9 cellular contexts compared by ENCODE assay signal in genomic region chr15:31397851-31398661, GRCh38.
DNase-seq lines count a peak whose midpoint lies in the region; ATAC-seq and TF ChIP-seq lines count a peak whose summit lies in the region.
"Had no signal": no experiment of that assay in that cellular context is flagged by ENCODE, and none has a peak within 500 bp of the region (broad histone marks: within the 10 kb centered on the region; RNA-seq: fewer than 3 reads in every experiment).

No MANE protein-coding gene starts in this region.

- no peak overlapping the region for H3K23ac ChIP-seq in mesendoderm (ENCODE audit: low read length)

- peak overlapping the region in 1 of 5 experiments; percentile 6 for H3K4me3 Mint-ChIP-seq in brain

- H3K9me3 Mint-ChIP-seq in brain = peaks cover 0 to 11% (median 0%) of the 10 kb centered on the region in 5 experiments
- H3K9me3 Mint-ChIP-seq: IgD-negative memory B cell had no signal

- H3K27ac Mint-ChIP-seq in brain = peak overlapping the region in 3 of 5 experiments; percentile 50 to 80 (median 67)
- H3K27ac Mint-ChIP-seq: IgD-negative memory B cell had no signal

- peak overlapping the region; percentile 51 for H3K9ac ChIP-seq in mesendoderm (ENCODE audit: low read length)

- H3K4me1 ChIP-seq in ACC112 (ENCODE audit: control insufficient read depth, insufficient read depth, low read length, unreplicated experiment) (peaks cover 61% of the 10 kb centered on the region), mesendoderm (ENCODE audit: control insufficient read depth, low read depth, low read length) (peaks cover 4% of the 10 kb centered on the region)

- H3K79me2 ChIP-seq in ACC112 (ENCODE audit: control insufficient read depth, insufficient read depth, low read length, unreplicated experiment) (no peaks in the 10 kb centered on the region), mesendoderm (ENCODE audit: control insufficient read depth, insufficient read depth, low read length) (no peaks in the 10 kb centered on the region)

- ATAC-seq in GM19324 (IDR thresholded peaks at IDR 0.05; ENCODE audit: low FRiP score, unreplicated experiment) (no peak), GM19467 (IDR thresholded peaks at IDR 0.05; ENCODE audit: unreplicated experiment) (no peak)

- H3K36me3 Mint-ChIP-seq in brain = no peaks in the 10 kb centered on the region
- H3K36me3 Mint-ChIP-seq: IgD-negative memory B cell had no signal

- WGBS in mesendoderm (ENCODE audit: extremely low coverage, insufficient coverage, low lambda C conversion rate) = no CpG with 5 or more reads among the region's 21 CpGs

- peak overlapping the region; percentile 71 for H3K56ac ChIP-seq in mesendoderm (ENCODE audit: low read length)

- no peak overlapping the region for H4K5ac ChIP-seq in mesendoderm (ENCODE audit: low read length)

- DNase-seq in NCI-H1105 (lab: John Stamatoyannopoulos, UW) (peak; percentile 60), mesendoderm (peak; percentile 57), GM19238 (ENCODE audit: insufficient read length, low spot score) (no peak)
- DNase-seq in stimulated activated CD4-positive, alpha-beta T cell treated with anti-CD3 and anti-CD28 coated beads, Interleukin-4, amount 100 ng/mL, for 4 hours = no peak

- H3K18ac ChIP-seq in mesendoderm (ENCODE audit: low read length) = peak overlapping the region; percentile 33

- H3K4me2 ChIP-seq in mesendoderm (ENCODE audit: low read length) = no peak overlapping the region

- TF ChIP-seq CTCF in brain (conservative IDR thresholded peaks at IDR 0.05) = no peak

- no peak overlapping the region for H2AFZ ChIP-seq in ACC112 (ENCODE audit: low read length, unreplicated experiment)

- no peaks in the 10 kb centered on the region for H3K27me3 ChIP-seq in ACC112 (ENCODE audit: insufficient read depth, low read length)
- peaks cover 3% of the 10 kb centered on the region for H3K27me3 ChIP-seq in mesendoderm (ENCODE audit: insufficient read depth, low read length, poor library complexity)

- no peak overlapping the region for H2BK15ac ChIP-seq in mesendoderm (replicated peaks; ENCODE audit: low read depth)

- H3K4me3 ChIP-seq in ACC112 (ENCODE audit: low read depth, low read length) = no peak overlapping the region
- no peak overlapping the region for H3K4me3 ChIP-seq in mesendoderm (ENCODE audit: low read length)

- H3K4me1 Mint-ChIP-seq in brain = peaks cover 28% of the 10 kb centered on the region

- peak overlapping the region; percentile 35 for H2BK5ac ChIP-seq in mesendoderm (ENCODE audit: low read length)

- peak overlapping the region; percentile 49 for H3K4ac ChIP-seq in mesendoderm (ENCODE audit: low read depth, low read length)

- H3K79me1 ChIP-seq in mesendoderm (ENCODE audit: low read length) = no peaks in the 10 kb centered on the region

- no peak overlapping the region for H4K8ac ChIP-seq in mesendoderm (ENCODE audit: low read depth, low read length)

- H3K27me3 Mint-ChIP-seq in brain = peaks cover 34% of the 10 kb centered on the region
- H3K27me3 Mint-ChIP-seq: IgD-negative memory B cell had no signal

- no peak overlapping the region for H2BK120ac ChIP-seq in mesendoderm (ENCODE audit: low read depth, low read length)

- H2AK5ac ChIP-seq in mesendoderm (ENCODE audit: low read length) = no peak overlapping the region

- peak overlapping the region; percentile 81 for H3K27ac ChIP-seq in ACC112 (ENCODE audit: low read depth, low read length)
- H3K27ac ChIP-seq in mesendoderm (ENCODE audit: low read depth, low read length) = no peak overlapping the region

- H3K36me3 ChIP-seq in ACC112 (ENCODE audit: insufficient read depth, low read length) = no peaks in the 10 kb centered on the region
- no peaks in the 10 kb centered on the region for H3K36me3 ChIP-seq in mesendoderm (ENCODE audit: control insufficient read depth, insufficient read depth, low read length)

Comparison
In these comparisons a context has a peak if more than half of its experiments do, and no peak if none do; other contexts are left out.
1. DNase-seq: peak in NCI-H1105 (single experiment) and mesendoderm (single experiment); none in GM19238 (single experiment) and stimulated activated CD4-positive, alpha-beta T cell treated with anti-CD3 and anti-CD28 coated beads, Interleukin-4, amount 100 ng/mL, for 4 hours (0 of 2).